Comparison of ENCODE assay signal across 8 cellular contexts in genomic region chr13:49443327-49443688, GRCh38. TPM values are rescaled to one million over a fixed set of nuclear protein-coding genes. Genes with fewer than 3 reads are reported as not detected.
DNase-seq lines count a peak whose midpoint lies in the region; ATAC-seq, FAIRE-seq and TF ChIP-seq lines count a peak whose summit lies in the region.

No MANE protein-coding gene starts in this region.

- H3K27ac ChIP-seq in RWPE2 (ENCODE audit: poor library complexity, severe bottlenecking) = peak overlapping the region; percentile 82
- H3K27ac ChIP-seq in endodermal cell (ENCODE audit: low read depth, low read length) = peak overlapping the region; percentile 90

- no peaks in the 10 kb centered on the region for H3K9me3 Mint-ChIP-seq in endodermal cell

- 20 to 70% methylated on average over 8 to 9 of the region's 9 CpGs for WGBS in endodermal cell (ENCODE audit: insufficient coverage in 1 of 2, insufficient read length in 1 of 2), 2 experiments

- peaks cover 1% of the 10 kb centered on the region for H3K36me3 Mint-ChIP-seq in endodermal cell (ENCODE audit: low read depth)

- H3K27me3 ChIP-seq in RWPE2 (ENCODE audit: insufficient read depth, poor library complexity, severe bottlenecking) = no peaks in the 10 kb centered on the region
- H3K27me3 ChIP-seq in endodermal cell (ENCODE audit: control insufficient read depth, insufficient read depth, low read length, poor library complexity, severe bottlenecking) = no peaks in the 10 kb centered on the region
- no peaks in the 10 kb centered on the region for H3K27me3 ChIP-seq in mucosa of stomach (ENCODE audit: control insufficient read depth, insufficient read depth, low read length)

- FAIRE-seq in HTR-8/SVneo (lab: Jason Lieb, UNC) = no peak

- H3K4me3 ChIP-seq in AG09309 (ENCODE audit: control insufficient read depth, low read depth, low read length) (peak overlapping the region; percentile 88), RWPE2 (ENCODE audit: severe bottlenecking) (peak overlapping the region; percentile 68), endodermal cell (ENCODE audit: low read length) (peak overlapping the region; percentile 84), mucosa of stomach (ENCODE audit: low read length) (peak overlapping the region; percentile 68)

- H3K36me3 ChIP-seq in RWPE2 (ENCODE audit: low read depth) (no peaks in the 10 kb centered on the region), endodermal cell (ENCODE audit: control insufficient read depth, insufficient read depth, low read length) (peaks cover 6% of the 10 kb centered on the region), mucosa of stomach (ENCODE audit: control insufficient read depth, insufficient read depth, low read length) (no peaks in the 10 kb centered on the region)

- DNase-seq in AG09309 (ENCODE audit: low read depth) (no peak), RWPE2 (ENCODE audit: low spot score) (no peak), endodermal cell (no peak), HTR-8/SVneo (ENCODE audit: insufficient read length, low spot score) (no peak), COLO829 (ENCODE audit: low spot score) (no peak)

- H3K4me1 ChIP-seq in RWPE2 (ENCODE audit: insufficient read depth, poor library complexity, severe bottlenecking) (peaks cover 12% of the 10 kb centered on the region), endodermal cell (ENCODE audit: control insufficient read depth, insufficient read depth, low read length) (no peaks in the 10 kb centered on the region), mucosa of stomach (ENCODE audit: control insufficient read depth, insufficient read depth, low read length) (no peaks in the 10 kb centered on the region)

- H3K9me3 ChIP-seq in RWPE2 (ENCODE audit: severe bottlenecking) (no peaks in the 10 kb centered on the region), endodermal cell (ENCODE audit: control insufficient read depth, low read length) (no peaks in the 10 kb centered on the region), mucosa of stomach (ENCODE audit: control insufficient read depth, low read length) (no peaks in the 10 kb centered on the region)

- H3K9ac ChIP-seq in endodermal cell (ENCODE audit: extremely low read depth, low read length, poor library complexity, severe bottlenecking) (peak overlapping the region; percentile 91), mucosa of stomach (ENCODE audit: low read length) (peak overlapping the region; percentile 90)

- ATAC-seq in GM18505 (IDR thresholded peaks at IDR 0.05; ENCODE audit: unreplicated experiment) (no peak), RWPE2 (ENCODE audit: low read depth) (no peak), HG03097 (IDR thresholded peaks at IDR 0.05; ENCODE audit: low FRiP score, unreplicated experiment) (no peak)

- peak overlapping the region; percentile 99 for H3K27ac Mint-ChIP-seq in endodermal cell

- H3K4me1 Mint-ChIP-seq in endodermal cell = peaks cover 3% of the 10 kb centered on the region

- TF ChIP-seq CTCF in AG09309 (IDR thresholded peaks at IDR 0.05; ENCODE audit: control insufficient read depth, insufficient read depth, low read depth, low read length, missing control alignments) (no peak), RWPE2 (IDR thresholded peaks at IDR 0.05; ENCODE audit: poor library complexity, severe bottlenecking) (no peak), endodermal cell (conservative IDR thresholded peaks at IDR 0.05) (no peak)

- H3K4me3 Mint-ChIP-seq in endodermal cell = peak overlapping the region; percentile 93

- TF ChIP-seq POLR2A in GM18505 (IDR thresholded peaks at IDR 0.05; ENCODE audit: borderline replicate concordance, extremely low read depth, insufficient read depth, insufficient read length) = peak; percentile 45

- H3K27me3 Mint-ChIP-seq in endodermal cell (ENCODE audit: insufficient read depth) = no peaks in the 10 kb centered on the region

RNA-seq across cellular contexts. Expression of gene CAB39L, which starts 0.6 kb away (rescaled TPM):
- total RNA-seq in endodermal cell = 1 to 10 TPM; 5.3 to 8.6 TPM
- 10.3 TPM for polyA plus RNA-seq in endodermal cell (2013, experiment 1 of 2)
- 11.5 TPM for polyA plus RNA-seq in endodermal cell (2013, experiment 2 of 2)

RNA-seq across cellular contexts. Expression of gene SETDB2, which starts 0.8 kb away (rescaled TPM):
- total RNA-seq in endodermal cell = 1 to 10 TPM; 7.8 to 9.5 TPM
- 7.6 TPM for polyA plus RNA-seq in endodermal cell (2013, experiment 1 of 2)
- 7.0 TPM for polyA plus RNA-seq in endodermal cell (2013, experiment 2 of 2)

RNA-seq across cellular contexts. Expression of gene PHF11, which starts 52.4 kb away (rescaled TPM):
- 10 to 100 TPM; 16.8 to 21.0 TPM for total RNA-seq in endodermal cell
- 6.2 TPM for polyA plus RNA-seq in endodermal cell (2013, experiment 1 of 2)
- polyA plus RNA-seq in endodermal cell (2013, experiment 2 of 2) = 9.6 TPM
